8 cellular contexts compared by ENCODE assay signal in the genomic region with DNA sequence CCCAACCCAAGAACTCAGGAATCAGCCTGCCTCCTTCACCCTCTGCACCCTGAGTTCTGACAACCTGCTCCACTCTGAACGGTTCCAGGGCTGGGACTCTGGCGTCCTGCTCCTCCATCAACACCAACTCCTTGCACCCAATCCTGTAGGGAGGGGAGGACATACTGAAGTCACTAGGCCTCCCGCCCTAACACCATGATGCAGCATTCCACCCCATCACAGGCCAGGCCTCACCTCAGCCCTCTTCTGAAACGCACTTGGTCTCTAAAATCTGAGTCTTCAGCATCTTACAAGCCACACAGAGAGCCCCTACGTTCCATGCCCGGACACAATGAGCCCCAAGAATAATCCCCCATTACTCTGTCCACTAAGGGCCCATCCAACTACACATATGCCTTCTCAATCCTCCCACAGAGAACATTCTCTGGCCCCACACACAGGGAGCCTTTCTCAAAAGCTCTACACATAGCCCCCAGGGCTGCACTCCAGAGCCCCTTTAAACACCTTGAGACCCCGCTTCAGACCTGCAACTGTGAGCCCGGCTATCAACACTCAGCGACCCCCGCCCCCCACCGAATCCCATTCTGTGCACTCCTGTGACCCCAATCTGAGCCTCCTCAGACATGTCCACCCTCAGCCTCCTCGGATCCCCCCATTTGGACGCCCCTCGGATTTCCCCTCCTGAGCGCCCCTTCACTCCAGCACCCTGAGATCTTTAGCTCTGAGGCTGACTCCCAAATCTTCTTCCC. TPM values are rescaled to one million over a fixed set of nuclear protein-coding genes. Genes with fewer than 3 reads are reported as not detected.
DNase-seq lines count a peak whose midpoint lies in the region; ATAC-seq and TF ChIP-seq lines count a peak whose summit lies in the region.

No MANE protein-coding gene starts in this region.

- no peaks in the 10 kb centered on the region for H3K27me3 ChIP-seq in cardiac muscle cell
- H3K27me3 ChIP-seq in lung (ENCODE audit: control insufficient read depth, insufficient read depth): no peaks in the 10 kb centered on the region

- no peak for DNase-seq in cardiac muscle cell (ENCODE audit: low read depth in 1 of 2, low spot score in 1 of 2)
- DNase-seq in left ventricle myocardium superior: no peak
- DNase-seq in astrocyte of the spinal cord (ENCODE audit: low read depth, low spot score): no peak
- DNase-seq in lung (ENCODE audit: low spot score): no peak
- no peak for DNase-seq in GDM1 (lab: John Stamatoyannopoulos, UW)
- DNase-seq in NCI-H1048 (lab: John Stamatoyannopoulos, UW): no peak

- H3K4me3 ChIP-seq in cardiac muscle cell: peak overlapping the region; percentile 66
- peak overlapping the region; percentile 83 for H3K4me3 ChIP-seq in astrocyte of the spinal cord (ENCODE audit: low read depth, low read length)
- H3K4me3 ChIP-seq in lung: peak overlapping the region; percentile 60
- H3K4me3 ChIP-seq in urinary bladder (ENCODE audit: low read depth, low read length): peak overlapping the region; percentile 55

- H3K4me1 ChIP-seq in cardiac muscle cell (ENCODE audit: low read depth): peaks cover 4% of the 10 kb centered on the region
- H3K4me1 ChIP-seq in lung (ENCODE audit: control insufficient read depth in 2 of 2, insufficient read depth in 2 of 2, low read length in 2 of 2): peaks cover 3 to 5% of the 10 kb centered on the region in 2 donors
- no peaks in the 10 kb centered on the region for H3K4me1 ChIP-seq in urinary bladder (ENCODE audit: insufficient read depth)

- TF ChIP-seq CTCF in cardiac muscle cell (IDR thresholded peaks at IDR 0.05; ENCODE audit: low read depth, low read length): no peak
- TF ChIP-seq CTCF in astrocyte of the spinal cord (IDR thresholded peaks at IDR 0.05; ENCODE audit: low read depth, low read length): no peak
- no peak for TF ChIP-seq CTCF in lung (IDR thresholded peaks at IDR 0.05; ENCODE audit: control extremely low read depth, extremely low read depth)

- no peaks in the 10 kb centered on the region for H3K9me3 ChIP-seq in cardiac muscle cell (ENCODE audit: low read depth)
- no peaks in the 10 kb centered on the region for H3K9me3 ChIP-seq in lung (ENCODE audit: control insufficient read depth in 2 of 2, insufficient read depth in 1 of 2, low read length in 1 of 2)

- H3K36me3 ChIP-seq in cardiac muscle cell (no peaks in the 10 kb centered on the region), lung (ENCODE audit: control insufficient read depth in 2 of 2, insufficient read depth in 2 of 2, low read length in 2 of 2) (no peaks in the 10 kb centered on the region), urinary bladder (ENCODE audit: insufficient read depth) (no peaks in the 10 kb centered on the region)

- ATAC-seq in left ventricle myocardium superior: no peak
- ATAC-seq in lung (ENCODE audit: insufficient read depth, low FRiP score): no peak
- no peak for ATAC-seq in GM19452 (IDR thresholded peaks at IDR 0.05; ENCODE audit: unreplicated experiment)

- H3K27ac ChIP-seq in cardiac muscle cell (no peak overlapping the region), lung (ENCODE audit: low read depth in 1 of 2, low read length in 1 of 2) (peak overlapping the region; percentile 79 to 80), urinary bladder (ENCODE audit: low read depth) (peak overlapping the region; percentile 72)

- intact Hi-C loops in left ventricle myocardium superior (cut with micrococcal nuclease): no loop called here

- WGBS in lung, 2 donors: 32 to 33% methylated on average over 15 of the region's 15 CpGs
- whole genome bisulfite sequencing in urinary bladder: 27% methylated on average over 15 of the region's 15 CpGs

- in situ Hi-C loops in astrocyte of the spinal cord (cut with HindIII; ENCODE audit: low sequenced_read_pairs): no loop called here

RNA-seq across cellular contexts. Expression of a gene that starts 0.6 kb away (rescaled TPM):
- total RNA-seq in cardiac muscle cell (52.2 and 79.0 TPM in 2 replicates), left ventricle myocardium superior (7.8 TPM), lung (10 to 100 TPM; 13.3 to 24.5 TPM), urinary bladder (6.1 TPM)
- polyA plus RNA-seq in cardiac muscle cell (39.6 and 66.9 TPM in 2 replicates), lung (10 to 100 TPM; 23.1 to 30.1 TPM), urinary bladder (26.4 TPM)

RNA-seq across cellular contexts. Expression of a gene that starts 4.8 kb away (rescaled TPM):
- total RNA-seq in cardiac muscle cell (6.2 and 6.3 TPM in 2 replicates), left ventricle myocardium superior (0.30 TPM), lung (10 to 100 TPM in 1 of 2 donors, 1 to 10 TPM in 1; 8.0 to 13.6 TPM), urinary bladder (0.58 TPM)
- polyA plus RNA-seq in cardiac muscle cell (8.7 and 11.4 TPM in 2 replicates), lung (10 to 100 TPM in 1 of 2 donors, 1 to 10 TPM in 1; 9.5 to 19.2 TPM), urinary bladder (1.3 TPM)

RNA-seq across cellular contexts. Expression of a gene that starts 18.5 kb away (rescaled TPM):
- 49.6 and 58.0 TPM in 2 replicates for total RNA-seq in cardiac muscle cell
- 31.9 and 36.2 TPM in 2 replicates for polyA plus RNA-seq in cardiac muscle cell
- total RNA-seq in left ventricle myocardium superior: 9.4 TPM
- 10 to 100 TPM; 11.4 to 19.7 TPM for total RNA-seq in lung
- 10 to 100 TPM; 18.6 to 25.8 TPM for polyA plus RNA-seq in lung
- total RNA-seq in urinary bladder: 10.9 TPM
- polyA plus RNA-seq in urinary bladder: 37.6 TPM

RNA-seq across cellular contexts. Expression of a gene that starts 19.2 kb away (rescaled TPM):
- total RNA-seq in cardiac muscle cell (7.1 and 10.9 TPM in 2 replicates), left ventricle myocardium superior (5.0 TPM), lung (10 to 100 TPM in 1 of 2 donors, 1 to 10 TPM in 1; 8.1 to 17.6 TPM), urinary bladder (8.5 TPM)
- polyA plus RNA-seq in cardiac muscle cell (18.9 and 26.4 TPM in 2 replicates), lung (1 to 10 TPM; 1.6 to 2.5 TPM), urinary bladder (79.5 TPM)

RNA-seq across cellular contexts. Expression of a gene that starts 40.6 kb away (rescaled TPM):
- total RNA-seq in cardiac muscle cell (18.9 and 37.0 TPM in 2 replicates), left ventricle myocardium superior (4.0 TPM), lung (1 to 10 TPM; 4.1 to 5.5 TPM), urinary bladder (2.1 TPM)
- polyA plus RNA-seq in cardiac muscle cell (24.8 and 32.5 TPM in 2 replicates), lung (1 to 10 TPM; 5.6 to 6.4 TPM), urinary bladder (20.1 TPM)
